In the genomic region with DNA sequence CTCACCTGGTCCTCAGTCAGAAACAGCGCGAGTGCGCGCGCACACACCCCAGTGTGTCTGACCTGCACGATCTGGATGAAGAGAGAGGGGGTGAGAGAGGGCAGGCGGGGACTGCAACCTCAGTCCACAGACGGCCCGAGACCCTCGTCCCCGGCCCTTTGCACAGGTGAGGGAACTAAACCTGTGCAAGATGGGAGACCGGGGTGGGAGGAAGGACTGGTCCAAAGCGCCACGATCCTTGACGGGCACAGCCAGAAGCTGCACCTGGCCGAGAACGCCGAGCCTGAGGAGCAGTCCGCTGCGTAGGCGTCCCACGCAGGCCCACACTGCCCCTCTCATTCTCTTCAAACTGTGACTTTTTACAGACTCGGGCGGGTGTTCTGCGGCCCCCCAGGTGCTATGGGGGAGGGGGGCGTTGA, we compare ENCODE assay signal across 9 cellular contexts. TPM values are rescaled to one million over a fixed set of nuclear protein-coding genes. Genes with fewer than 3 reads are reported as not detected.
A peak's percentile ranks its signal among the peaks of the same experiment; 100 is the strongest.
DNase-seq lines count a peak whose midpoint lies in the region; ATAC-seq and TF ChIP-seq lines count a peak whose summit lies in the region.
"Had no signal": no experiment of that assay in that cellular context is flagged by ENCODE, and none has a peak within 500 bp of the region (broad histone marks: within the 10 kb centered on the region; RNA-seq: fewer than 3 reads in every experiment).

No MANE protein-coding gene starts in this region.

- no peaks in the 10 kb centered on the region for H3K9me3 ChIP-seq in thoracic aorta

- peaks cover 34% of the 10 kb centered on the region for H3K4me1 Mint-ChIP-seq in activated CD4-positive, alpha-beta T cell treated with anti-CD3 and anti-CD28 coated beads for 36 hours
- H3K4me1 Mint-ChIP-seq in activated naive CD8-positive, alpha-beta T cell treated with anti-CD3 and anti-CD28 coated beads for 36 hours = peaks cover 32% of the 10 kb centered on the region

- H3K27me3 Mint-ChIP-seq in activated CD4-positive, alpha-beta T cell treated with anti-CD3 and anti-CD28 coated beads for 36 hours = no peaks in the 10 kb centered on the region
- H3K27me3 Mint-ChIP-seq in activated naive CD8-positive, alpha-beta T cell treated with anti-CD3 and anti-CD28 coated beads for 36 hours = no peaks in the 10 kb centered on the region

- intact Hi-C loops in activated CD4-positive, alpha-beta T cell treated with anti-CD3 and anti-CD28 coated beads for 36 hours (cut with DNase I, micrococcal nuclease) = loop anchor here (1.0 to 5.0 kb wide), 7 partner anchors 17 to 207 kb away; partner anchors contain the start of genes BSDC1 (in 1 of the 2), EIF3I (in 1 of the 2), KPNA6 (in 1 of the 2) and TMEM234 (in 1 of the 2)

- H3K27ac Mint-ChIP-seq in activated CD4-positive, alpha-beta T cell treated with anti-CD3 and anti-CD28 coated beads for 36 hours = no peak overlapping the region
- H3K27ac Mint-ChIP-seq in activated naive CD8-positive, alpha-beta T cell treated with anti-CD3 and anti-CD28 coated beads for 36 hours = peak overlapping the region; percentile 63

- POLR2A ChIA-PET in activated CD4-positive, alpha-beta T cell treated with anti-CD3 and anti-CD28 coated beads for 36 hours (lab: Charles Lee) = interaction anchor here (0.8 to 1.0 kb wide), 3 partner anchors 19 to 131 kb away, joined by 3 to 4 read pairs (median 3); no protein-coding TSS in a partner anchor

- TF ChIP-seq CTCF in kidney epithelial cell (IDR thresholded peaks at IDR 0.05; ENCODE audit: insufficient read depth, low read length, poor library complexity, severe bottlenecking) (no peak), thoracic aorta (IDR thresholded peaks at IDR 0.05) (no peak)

- no peaks in the 10 kb centered on the region for H3K27me3 ChIP-seq in kidney epithelial cell (ENCODE audit: control insufficient read depth, insufficient read depth, low read length)
- H3K27me3 ChIP-seq in thoracic aorta (replicated peaks; ENCODE audit: insufficient read depth) = no peaks in the 10 kb centered on the region

- peak overlapping the region; percentile 90 for H3K4me3 Mint-ChIP-seq in activated CD4-positive, alpha-beta T cell treated with anti-CD3 and anti-CD28 coated beads for 36 hours
- peak overlapping the region; percentile 92 for H3K4me3 Mint-ChIP-seq in activated naive CD8-positive, alpha-beta T cell treated with anti-CD3 and anti-CD28 coated beads for 36 hours

- H3K9me3 Mint-ChIP-seq in activated CD4-positive, alpha-beta T cell treated with anti-CD3 and anti-CD28 coated beads for 36 hours (ENCODE audit: low read depth) = no peaks in the 10 kb centered on the region
- H3K9me3 Mint-ChIP-seq in activated naive CD8-positive, alpha-beta T cell treated with anti-CD3 and anti-CD28 coated beads for 36 hours = no peaks in the 10 kb centered on the region

- H3K36me3 Mint-ChIP-seq in activated CD4-positive, alpha-beta T cell treated with anti-CD3 and anti-CD28 coated beads for 36 hours (ENCODE audit: low read depth) = peaks cover 8% of the 10 kb centered on the region
- peaks cover 19% of the 10 kb centered on the region for H3K36me3 Mint-ChIP-seq in activated naive CD8-positive, alpha-beta T cell treated with anti-CD3 and anti-CD28 coated beads for 36 hours

- H3K27ac ChIP-seq in thoracic aorta = no peak overlapping the region

- H3K4me1 ChIP-seq in thoracic aorta (ENCODE audit: control insufficient read depth in 1 of 2, low read depth in 2 of 2) = peaks cover 15 to 28% of the 10 kb centered on the region in 2 donors

- H3K36me3 ChIP-seq in kidney epithelial cell (ENCODE audit: control insufficient read depth, insufficient read depth, low read length) (no peaks in the 10 kb centered on the region), thoracic aorta (no peaks in the 10 kb centered on the region)

- H3K4me3 ChIP-seq in kidney epithelial cell (ENCODE audit: low read depth, low read length) (peak overlapping the region; percentile 72), thoracic aorta (peak overlapping the region; percentile 75)

- no peak for DNase-seq in activated CD4-positive, alpha-beta T cell treated with anti-CD3 and anti-CD28 coated beads for 36 hours
- DNase-seq in activated CD4-positive, alpha-beta T cell treated with anti-CD3 and anti-CD28 coated beads for 4 hours = no peak
- no peak for DNase-seq in activated naive CD8-positive, alpha-beta T cell treated with anti-CD3 and anti-CD28 coated beads for 36 hours
- DNase-seq in kidney epithelial cell (ENCODE audit: low read depth) = no peak
- DNase-seq in thoracic aorta (ENCODE audit: low spot score) = no peak
- no peak for DNase-seq in germinal center (ENCODE audit: low spot score)
- no peak for DNase-seq in KG1 (lab: John Stamatoyannopoulos, UW)

- CTCF ChIA-PET in activated CD4-positive, alpha-beta T cell treated with anti-CD3 and anti-CD28 coated beads for 36 hours (lab: Charles Lee) = interaction anchor here (0.5 to 2.0 kb wide), 6 partner anchors 10 to 490 kb away, joined by 3 to 9 read pairs (median 4); no protein-coding TSS in a partner anchor

- no peak for ATAC-seq in activated CD4-positive, alpha-beta T cell treated with anti-CD3 and anti-CD28 coated beads for 36 hours
- no peak for ATAC-seq in thoracic aorta (ENCODE audit: insufficient number of reproducible peaks, low FRiP score, low read depth)
- no peak for ATAC-seq in HG03175 (IDR thresholded peaks at IDR 0.05; ENCODE audit: unreplicated experiment)

RNA-seq across cellular contexts. Expression of gene IQCC, which starts 0.5 kb away (rescaled TPM):
- 1 to 10 TPM; 4.4 to 5.0 TPM for total RNA-seq in activated CD4-positive, alpha-beta T cell treated with anti-CD3 and anti-CD28 coated beads for 36 hours
- 1 to 10 TPM; 4.8 to 5.0 TPM for total RNA-seq in activated naive CD8-positive, alpha-beta T cell treated with anti-CD3 and anti-CD28 coated beads for 36 hours
- total RNA-seq in kidney epithelial cell (2.5 and 5.3 TPM in 2 replicates), thoracic aorta (1 to 10 TPM in 1 of 2 donors, not detected in 1; 1.4 TPM)

RNA-seq across cellular contexts. Expression of gene DCDC2B, which starts 3.9 kb away (rescaled TPM):
- total RNA-seq in activated CD4-positive, alpha-beta T cell treated with anti-CD3 and anti-CD28 coated beads for 36 hours = not detected
- not detected for total RNA-seq in activated naive CD8-positive, alpha-beta T cell treated with anti-CD3 and anti-CD28 coated beads for 36 hours
- not detected in 2 replicates for total RNA-seq in kidney epithelial cell
- total RNA-seq in thoracic aorta = not detected
- total RNA-seq: SK-MEL-5 had no signal

RNA-seq across cellular contexts. Expression of gene CCDC28B, which starts 4.6 kb away (rescaled TPM):
- total RNA-seq in activated CD4-positive, alpha-beta T cell treated with anti-CD3 and anti-CD28 coated beads for 36 hours = 10 to 100 TPM; 13.0 to 19.3 TPM
- total RNA-seq in activated naive CD8-positive, alpha-beta T cell treated with anti-CD3 and anti-CD28 coated beads for 36 hours = 10 to 100 TPM; 29.0 to 29.1 TPM
- total RNA-seq in kidney epithelial cell (7.0 and 8.8 TPM in 2 replicates), thoracic aorta (1 to 10 TPM in 1 of 2 donors, not detected in 1; 2.0 TPM)

RNA-seq across cellular contexts. Expression of gene TMEM234, which starts 17.2 kb away (rescaled TPM):
- 1 to 10 TPM; 7.3 to 8.2 TPM for total RNA-seq in activated CD4-positive, alpha-beta T cell treated with anti-CD3 and anti-CD28 coated beads for 36 hours
- 1 to 10 TPM; 5.7 to 6.5 TPM for total RNA-seq in activated naive CD8-positive, alpha-beta T cell treated with anti-CD3 and anti-CD28 coated beads for 36 hours
- 20.2 and 21.1 TPM in 2 replicates for total RNA-seq in kidney epithelial cell
- total RNA-seq in thoracic aorta = 10 to 100 TPM in 1 of 2 donors, 1 to 10 TPM in 1; 9.5 to 20.0 TPM

RNA-seq across cellular contexts. Expression of gene EIF3I, which starts 17.3 kb away (rescaled TPM):
- total RNA-seq in activated CD4-positive, alpha-beta T cell treated with anti-CD3 and anti-CD28 coated beads for 36 hours = 100 to 1,000 TPM; 299 to 349 TPM
- 100 to 1,000 TPM; 366 to 389 TPM for total RNA-seq in activated naive CD8-positive, alpha-beta T cell treated with anti-CD3 and anti-CD28 coated beads for 36 hours
- total RNA-seq in kidney epithelial cell = 265 and 275 TPM in 2 replicates
- total RNA-seq in thoracic aorta = 100 to 1,000 TPM; 105 to 114 TPM
